15 cellular contexts compared by ENCODE assay signal in genomic region chr6:147173675-147174339, GRCh38. TPM values are rescaled to one million over a fixed set of nuclear protein-coding genes. Genes with fewer than 3 reads are reported as not detected.
DNase-seq lines count a peak whose midpoint lies in the region.
"Had no signal": no experiment of that assay in that cellular context is flagged by ENCODE, and none has a peak within 500 bp of the region (broad histone marks: within the 10 kb centered on the region; RNA-seq: fewer than 3 reads in every experiment).

No MANE protein-coding gene starts in this region.

- H3K79me1 ChIP-seq in trophoblast cell (ENCODE audit: low read length): no peaks in the 10 kb centered on the region

- H3K36me3 Mint-ChIP-seq in activated T-cell treated with anti-CD3 and anti-CD28 coated beads, Interleukin-2, amount 50 U/mL, for 24 hours (ENCODE audit: low read depth): no peaks in the 10 kb centered on the region
- H3K36me3 Mint-ChIP-seq: CD4-positive, CD25-positive, alpha-beta regulatory T cell had no signal

- H3K9me3 Mint-ChIP-seq in activated T-cell treated with anti-CD3 and anti-CD28 coated beads, Interleukin-2, amount 50 U/mL, for 24 hours: no peaks in the 10 kb centered on the region
- H3K9me3 Mint-ChIP-seq: CD4-positive, CD25-positive, alpha-beta regulatory T cell; HFFc6 had no signal

- H2BK12ac ChIP-seq in trophoblast cell (ENCODE audit: low read length): no peak overlapping the region

- H3K23ac ChIP-seq in trophoblast cell (ENCODE audit: low read length): no peak overlapping the region

- no peak overlapping the region for H4K12ac ChIP-seq in trophoblast cell (ENCODE audit: low read depth, low read length)

- no CpG with 5 or more reads among the region's 3 CpGs for WGBS in trophoblast cell (ENCODE audit: extremely low coverage, insufficient coverage, insufficient read length)

- H3K27me3 ChIP-seq in adipocyte (replicated peaks; ENCODE audit: control insufficient read depth, insufficient read depth, low read length) (no peaks in the 10 kb centered on the region), trophoblast cell (ENCODE audit: insufficient read depth, low read length) (no peaks in the 10 kb centered on the region)
- H3K27me3 ChIP-seq: BLaER1 treated with 17β-estradiol and CSF1 and Interleukin-3, amounts not matched to agents 10 nM and 100 nM had no signal

- H3K27ac Mint-ChIP-seq in activated T-cell treated with anti-CD3 and anti-CD28 coated beads, Interleukin-2, amount 50 U/mL, for 24 hours: no peak overlapping the region
- H3K27ac Mint-ChIP-seq: CD4-positive, CD25-positive, alpha-beta regulatory T cell; HFFc6 had no signal

- H3K4me2 ChIP-seq in trophoblast cell (ENCODE audit: low read length): no peak overlapping the region
- H3K4me2 ChIP-seq: BLaER1 treated with 17β-estradiol and CSF1 and Interleukin-3, amounts not matched to agents 10 nM and 100 nM had no signal

- no peak overlapping the region for H2BK120ac ChIP-seq in trophoblast cell (ENCODE audit: insufficient read depth, low read length, poor library complexity)

- H3K9ac ChIP-seq in adipocyte (ENCODE audit: low read length) (no peak overlapping the region), trophoblast cell (ENCODE audit: low read length) (no peak overlapping the region)
- H3K9ac ChIP-seq: BLaER1 treated with 17β-estradiol and CSF1 and Interleukin-3, amounts not matched to agents 10 nM and 100 nM had no signal

- no peak overlapping the region for H3K14ac ChIP-seq in trophoblast cell (ENCODE audit: low read length)

- no peak overlapping the region for H3K18ac ChIP-seq in trophoblast cell (ENCODE audit: low read length)

- H3K27me3 Mint-ChIP-seq in activated T-cell treated with anti-CD3 and anti-CD28 coated beads, Interleukin-2, amount 50 U/mL, for 24 hours: no peaks in the 10 kb centered on the region
- H3K27me3 Mint-ChIP-seq: CD4-positive, CD25-positive, alpha-beta regulatory T cell had no signal

- DNase-seq in NCI-H2171 treated with DMSO at 0.1 percent for 48 hours (lab: John Stamatoyannopoulos, UW) (peak; percentile 2), NCI-H2171 (lab: John Stamatoyannopoulos, UW) (no peak), adipocyte (ENCODE audit: low read depth) (peak; percentile 8), trophoblast cell (peak; percentile 58 to 91), NCI-H1417 treated with DMSO at 0.1 percent for 48 hours (lab: John Stamatoyannopoulos, UW) (no peak), D341Med (ENCODE audit: low spot score) (no peak)
- DNase-seq in activated T-cell treated with anti-CD3 and anti-CD28 coated beads, Interleukin-2, amount 50 U/mL, for 24 hours: no peak
- DNase-seq: ACHN; CD4-positive, CD25-positive, alpha-beta regulatory T cell; DMS153; DMS79 treated with DMSO at 0.1 percent for 48 hours; GF-D8; HCEC 1CT; HFFc6 had no signal

- H3K36me3 ChIP-seq in adipocyte (ENCODE audit: control insufficient read depth, insufficient read depth, low read length, severe bottlenecking) (no peaks in the 10 kb centered on the region), trophoblast cell (ENCODE audit: control insufficient read depth in 1 of 2, insufficient read depth in 2 of 2, low read length in 2 of 2) (no peaks in the 10 kb centered on the region)
- H3K36me3 ChIP-seq: BLaER1 treated with 17β-estradiol and CSF1 and Interleukin-3, amounts not matched to agents 10 nM and 100 nM had no signal

- no peaks in the 10 kb centered on the region for H3K4me1 Mint-ChIP-seq in activated T-cell treated with anti-CD3 and anti-CD28 coated beads, Interleukin-2, amount 50 U/mL, for 24 hours (ENCODE audit: low read depth)
- H3K4me1 Mint-ChIP-seq: CD4-positive, CD25-positive, alpha-beta regulatory T cell had no signal

- no peak overlapping the region for H2AFZ ChIP-seq in trophoblast cell (ENCODE audit: insufficient read depth, low read length, poor library complexity)

- H4K91ac ChIP-seq in trophoblast cell (ENCODE audit: low read depth, low read length): no peak overlapping the region

- no peak overlapping the region for H2BK5ac ChIP-seq in trophoblast cell (ENCODE audit: low read depth, low read length, poor library complexity)

- H4K8ac ChIP-seq in trophoblast cell (ENCODE audit: low read depth, low read length): no peak overlapping the region

- H3K4me3 Mint-ChIP-seq in activated T-cell treated with anti-CD3 and anti-CD28 coated beads, Interleukin-2, amount 50 U/mL, for 24 hours: no peak overlapping the region
- H3K4me3 Mint-ChIP-seq: CD4-positive, CD25-positive, alpha-beta regulatory T cell; HFFc6 had no signal

- no peaks in the 10 kb centered on the region for H3K9me3 ChIP-seq in adipocyte (ENCODE audit: control insufficient read depth, low read length)
- no peaks in the 10 kb centered on the region for H3K9me3 ChIP-seq in trophoblast cell (ENCODE audit: insufficient read depth, low read depth, low read length)
- H3K9me3 ChIP-seq: BLaER1 treated with 17β-estradiol and CSF1 and Interleukin-3, amounts not matched to agents 10 nM and 100 nM had no signal

- H2AK5ac ChIP-seq in trophoblast cell (ENCODE audit: low read length): no peak overlapping the region

- H3K4ac ChIP-seq in trophoblast cell (ENCODE audit: low read depth, low read length): no peak overlapping the region

- H3K27ac ChIP-seq in trophoblast cell (ENCODE audit: low read depth, low read length): no peak overlapping the region
- H3K27ac ChIP-seq: BLaER1 treated with 17β-estradiol and CSF1 and Interleukin-3, amounts not matched to agents 10 nM and 100 nM had no signal

- H3K4me1 ChIP-seq in adipocyte (ENCODE audit: control insufficient read depth, insufficient read depth, low read length) (peaks cover 31% of the 10 kb centered on the region), trophoblast cell (ENCODE audit: control insufficient read depth in 1 of 2, insufficient read depth in 2 of 2, low read length in 2 of 2) (no peaks in the 10 kb centered on the region)
- H3K4me1 ChIP-seq: BLaER1 treated with 17β-estradiol and CSF1 and Interleukin-3, amounts not matched to agents 10 nM and 100 nM had no signal

- H3K79me2 ChIP-seq in trophoblast cell (ENCODE audit: control insufficient read depth, insufficient read depth, low read length, poor library complexity): no peaks in the 10 kb centered on the region

- H3K4me3 ChIP-seq in adipocyte (ENCODE audit: low read length) (no peak overlapping the region), trophoblast cell (ENCODE audit: low read depth, low read length) (no peak overlapping the region)
- H3K4me3 ChIP-seq: BLaER1 treated with 17β-estradiol and CSF1 and Interleukin-3, amounts not matched to agents 10 nM and 100 nM had no signal

RNA-seq across cellular contexts. Expression of gene STXBP5, which starts 30.4 kb away (rescaled TPM):
- polyA plus RNA-seq in trophoblast cell (2013): 10.0 and 10.7 TPM in 2 replicates

Comparison
In these comparisons a context has a peak if more than half of its experiments do, and no peak if none do; other contexts are left out.
1. DNase-seq: peak in NCI-H2171 treated with DMSO at 0.1 percent for 48 hours (single experiment), adipocyte (single experiment) and trophoblast cell (2 of 2); none in NCI-H2171 (single experiment), NCI-H1417 treated with DMSO at 0.1 percent for 48 hours (single experiment), D341Med (single experiment) and activated T-cell treated with anti-CD3 and anti-CD28 coated beads, Interleukin-2, amount 50 U/mL, for 24 hours (single experiment).